8 cellular contexts compared by ENCODE assay signal in the genomic region with DNA sequence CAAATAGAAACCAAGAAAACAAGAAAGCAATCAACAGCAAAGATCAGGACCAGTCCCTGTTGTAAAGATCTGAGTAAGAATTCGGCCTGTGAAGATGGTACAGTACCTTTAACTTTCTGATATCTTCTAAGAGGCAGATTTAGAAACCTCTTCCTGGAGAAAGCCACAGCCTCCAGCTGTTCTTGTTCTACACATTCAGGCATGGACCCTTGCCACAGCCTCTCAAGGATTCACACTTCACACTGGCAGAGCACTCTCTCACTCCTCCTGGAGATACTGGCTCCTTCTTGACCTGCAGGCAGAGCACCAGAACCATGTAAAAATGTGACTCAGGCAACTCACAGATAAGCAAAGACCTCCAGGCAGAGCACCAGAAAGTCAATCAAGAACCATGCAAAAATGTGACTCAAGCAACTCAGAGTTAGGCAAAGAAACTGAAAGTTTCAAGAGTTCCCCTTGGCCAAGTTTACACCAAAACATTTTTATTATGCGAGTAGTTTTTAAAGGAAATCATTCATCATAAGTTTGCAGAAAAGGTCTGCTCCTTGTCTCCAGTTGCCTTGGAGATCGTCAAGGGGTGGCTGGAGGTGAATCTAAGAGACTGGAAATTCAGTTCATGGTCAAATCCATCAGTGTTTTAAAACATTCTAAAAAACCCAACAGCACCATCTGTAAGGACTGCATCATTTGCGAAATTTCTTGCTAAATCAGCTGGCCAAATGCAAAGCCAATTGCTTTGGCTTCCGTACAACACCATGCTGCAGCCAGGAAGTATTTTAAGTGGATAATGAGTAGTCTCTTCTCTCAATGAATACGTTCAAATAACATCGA.
DNase-seq lines count a peak whose midpoint lies in the region; ATAC-seq lines count a peak whose summit lies in the region.

No MANE protein-coding gene starts in this region.

- no peak overlapping the region for H4K12ac ChIP-seq in trophoblast cell (ENCODE audit: low read depth, low read length)

- H3K4me3 ChIP-seq in esophagus (ENCODE audit: low read depth in 1 of 2, low read length in 2 of 2) (no peak overlapping the region), trophoblast cell (ENCODE audit: low read depth, low read length) (no peak overlapping the region)

- DNase-seq in GM03348 (ENCODE audit: low spot score) (peak; percentile 59), trophoblast cell (peak; percentile 72 to 77), NCI-H146 treated with DMSO at 0.1 percent for 48 hours (lab: John Stamatoyannopoulos, UW; ENCODE audit: unreplicated experiment) (no peak), NCI-H82 (lab: John Stamatoyannopoulos, UW) (no peak)
- peak; percentile 41 for DNase-seq in activated CD4-positive, CD25-positive, alpha-beta regulatory T cell treated with anti-CD3 and anti-CD28 coated beads, Interleukin-2, amount 50 U/mL, for 72 hours

- no peaks in the 10 kb centered on the region for H3K79me2 ChIP-seq in trophoblast cell (ENCODE audit: control insufficient read depth, insufficient read depth, low read length, poor library complexity)

- H3K9ac ChIP-seq in trophoblast cell (ENCODE audit: low read length): no peak overlapping the region

- no peak overlapping the region for H2BK12ac ChIP-seq in trophoblast cell (ENCODE audit: low read length)

- H3K4ac ChIP-seq in trophoblast cell (ENCODE audit: low read depth, low read length): no peak overlapping the region

- H2BK5ac ChIP-seq in trophoblast cell (ENCODE audit: low read depth, low read length, poor library complexity): no peak overlapping the region

- no peak overlapping the region for H4K8ac ChIP-seq in trophoblast cell (ENCODE audit: low read depth, low read length)

- H3K27me3 ChIP-seq in esophagus (ENCODE audit: control insufficient read depth in 1 of 2, insufficient read depth in 2 of 2, low read length in 2 of 2) (no peaks in the 10 kb centered on the region), trophoblast cell (ENCODE audit: insufficient read depth, low read length) (no peaks in the 10 kb centered on the region)

- no peak overlapping the region for H2AFZ ChIP-seq in trophoblast cell (ENCODE audit: insufficient read depth, low read length, poor library complexity)

- peak overlapping the region; percentile 22 to 35 for H3K27ac ChIP-seq in esophagus (ENCODE audit: low read depth in 2 of 2, low read length in 1 of 2)
- no peak overlapping the region for H3K27ac ChIP-seq in trophoblast cell (ENCODE audit: low read depth, low read length)

- ATAC-seq in GM19468 (IDR thresholded peaks at IDR 0.05; ENCODE audit: extremely low read depth, unreplicated experiment): peak; percentile 41
- ATAC-seq in HG03558 (IDR thresholded peaks at IDR 0.05; ENCODE audit: extremely low read depth, unreplicated experiment): peak; percentile 48

- no peak overlapping the region for H3K4me2 ChIP-seq in trophoblast cell (ENCODE audit: low read length)

- no peak overlapping the region for H3K23ac ChIP-seq in trophoblast cell (ENCODE audit: low read length)

- H3K79me1 ChIP-seq in trophoblast cell (ENCODE audit: low read length): no peaks in the 10 kb centered on the region

- H3K14ac ChIP-seq in trophoblast cell (ENCODE audit: low read length): no peak overlapping the region

- no peak overlapping the region for H4K91ac ChIP-seq in trophoblast cell (ENCODE audit: low read depth, low read length)

- H2BK120ac ChIP-seq in trophoblast cell (ENCODE audit: insufficient read depth, low read length, poor library complexity): no peak overlapping the region

- H3K4me1 ChIP-seq in esophagus (ENCODE audit: control insufficient read depth in 2 of 2, insufficient read depth in 2 of 2, low read length in 1 of 2) (no peaks in the 10 kb centered on the region), trophoblast cell (ENCODE audit: control insufficient read depth in 1 of 2, insufficient read depth in 2 of 2, low read length in 2 of 2) (peaks cover under 1 to 2% of the 10 kb centered on the region in 2 experiments)

- no peak overlapping the region for H2AK5ac ChIP-seq in trophoblast cell (ENCODE audit: low read length)

- WGBS in esophagus, 2 donors: 27 to 31% methylated on average over 7 of the region's 7 CpGs
- no CpG with 5 or more reads among the region's 7 CpGs for WGBS in trophoblast cell (ENCODE audit: extremely low coverage, insufficient coverage, insufficient read length)

- no peaks in the 10 kb centered on the region for H3K9me3 ChIP-seq in esophagus (ENCODE audit: control insufficient read depth in 2 of 2, insufficient read depth in 1 of 2, low read depth in 1 of 2, low read length in 1 of 2)
- H3K9me3 ChIP-seq in trophoblast cell (ENCODE audit: insufficient read depth, low read depth, low read length): no peaks in the 10 kb centered on the region

- H3K36me3 ChIP-seq in esophagus (ENCODE audit: control insufficient read depth in 2 of 2, insufficient read depth in 2 of 2, low read length in 1 of 2): no peaks in the 10 kb centered on the region
- H3K36me3 ChIP-seq in trophoblast cell (ENCODE audit: control insufficient read depth in 1 of 2, insufficient read depth in 2 of 2, low read length in 2 of 2): no peaks in the 10 kb centered on the region

- H3K18ac ChIP-seq in trophoblast cell (ENCODE audit: low read length): no peak overlapping the region

Comparison
In these comparisons a context has a peak if more than half of its experiments do, and no peak if none do; other contexts are left out.
1. DNase-seq: peak in GM03348 (single experiment), activated CD4-positive, CD25-positive, alpha-beta regulatory T cell treated with anti-CD3 and anti-CD28 coated beads, Interleukin-2, amount 50 U/mL, for 72 hours (single experiment) and trophoblast cell (2 of 2); none in NCI-H146 treated with DMSO at 0.1 percent for 48 hours (single experiment) and NCI-H82 (single experiment).